14 cellular contexts compared by ENCODE assay signal in the genomic region with DNA sequence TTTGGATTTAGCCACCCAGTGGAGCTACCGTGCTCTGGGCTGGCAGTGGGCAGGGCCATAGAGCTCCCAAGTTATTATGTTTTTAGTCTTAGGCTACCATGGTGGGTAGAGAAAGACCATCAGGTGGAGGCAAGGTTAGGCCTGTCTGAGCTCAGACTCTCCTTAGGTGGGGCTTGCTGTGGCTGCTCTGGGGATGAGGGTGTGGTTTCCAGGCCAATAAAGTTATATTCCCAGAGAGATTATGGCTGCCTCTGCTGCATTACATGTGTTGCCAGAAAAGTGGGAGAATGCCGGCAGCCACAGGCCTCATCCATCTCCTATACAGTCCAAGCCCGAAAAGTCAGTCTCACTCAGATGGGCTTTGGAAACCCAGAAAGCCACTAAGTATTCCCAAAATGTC. TPM values are rescaled to one million over a fixed set of nuclear protein-coding genes. Genes with fewer than 3 reads are reported as not detected.
DNase-seq lines count a peak whose midpoint lies in the region; ATAC-seq and TF ChIP-seq lines count a peak whose summit lies in the region.
"Had no signal": no experiment of that assay in that cellular context is flagged by ENCODE, and none has a peak within 500 bp of the region (broad histone marks: within the 10 kb centered on the region; RNA-seq: fewer than 3 reads in every experiment).

No MANE protein-coding gene starts in this region.

- H3K4me3 ChIP-seq in GM23338 (no peak overlapping the region), mesendoderm (ENCODE audit: low read length) (no peak overlapping the region), trophoblast cell (ENCODE audit: low read depth, low read length) (peak overlapping the region; percentile 35), dorsolateral prefrontal cortex (no peak overlapping the region)

- no peaks in the 10 kb centered on the region for H3K4me1 Mint-ChIP-seq in GM23338
- H3K4me1 Mint-ChIP-seq: CD14-positive monocyte; CD8-positive, alpha-beta memory T cell had no signal

- H2BK120ac ChIP-seq in mesendoderm (ENCODE audit: low read depth, low read length), result no peak overlapping the region
- no peak overlapping the region for H2BK120ac ChIP-seq in trophoblast cell (ENCODE audit: insufficient read depth, low read length, poor library complexity)

- no peak overlapping the region for H4K5ac ChIP-seq in mesendoderm (ENCODE audit: low read length)

- peaks cover 5% of the 10 kb centered on the region for H3K9me3 ChIP-seq in trophoblast cell (ENCODE audit: insufficient read depth, low read depth, low read length)

- H3K27me3 ChIP-seq in GM23338 (ENCODE audit: insufficient read depth) (no peaks in the 10 kb centered on the region), mesendoderm (ENCODE audit: insufficient read depth, low read length, poor library complexity) (no peaks in the 10 kb centered on the region), trophoblast cell (ENCODE audit: insufficient read depth, low read length) (no peaks in the 10 kb centered on the region), dorsolateral prefrontal cortex (peaks cover 0 to 3% (median 0%) of the 10 kb centered on the region in 45 donors)

- H2BK12ac ChIP-seq in trophoblast cell (ENCODE audit: low read length), result no peak overlapping the region

- no peak overlapping the region for H2BK15ac ChIP-seq in mesendoderm (replicated peaks; ENCODE audit: low read depth)

- H4K20me1 ChIP-seq in GM23338 (replicated peaks; ENCODE audit: insufficient read depth), result no peaks in the 10 kb centered on the region

- no peaks in the 10 kb centered on the region for H3K79me2 ChIP-seq in GM23338 (replicated peaks; ENCODE audit: insufficient read depth)
- no peaks in the 10 kb centered on the region for H3K79me2 ChIP-seq in mesendoderm (ENCODE audit: control insufficient read depth, insufficient read depth, low read length)
- no peaks in the 10 kb centered on the region for H3K79me2 ChIP-seq in trophoblast cell (ENCODE audit: control insufficient read depth, insufficient read depth, low read length, poor library complexity)

- H3K36me3 ChIP-seq in GM23338 (ENCODE audit: insufficient read depth) (peaks cover 6% of the 10 kb centered on the region; the same call in 1 of the 2 replicates), mesendoderm (ENCODE audit: control insufficient read depth, insufficient read depth, low read length) (no peaks in the 10 kb centered on the region), trophoblast cell (ENCODE audit: control insufficient read depth in 1 of 2, insufficient read depth in 2 of 2, low read length in 2 of 2) (no peaks in the 10 kb centered on the region)

- H3K4me2 ChIP-seq in GM23338 (no peak overlapping the region), mesendoderm (ENCODE audit: low read length) (no peak overlapping the region), trophoblast cell (ENCODE audit: low read length) (no peak overlapping the region)

- H4K8ac ChIP-seq in mesendoderm (ENCODE audit: low read depth, low read length) (no peak overlapping the region), trophoblast cell (ENCODE audit: low read depth, low read length) (no peak overlapping the region)

- DNase-seq in GM23338 (ENCODE audit: low spot score), result no peak
- no peak for DNase-seq in mesendoderm
- no peak for DNase-seq in trophoblast cell
- no peak for DNase-seq in NCI-H2171 treated with DMSO at 0.1 percent for 48 hours (lab: John Stamatoyannopoulos, UW)
- DNase-seq in dorsolateral prefrontal cortex, result no peak
- no peak for DNase-seq in NCI-H526 (lab: John Stamatoyannopoulos, UW)
- DNase-seq: CD4-positive, alpha-beta T cell; CD8-positive, alpha-beta memory T cell; DMS53; DMS79 treated with DMSO at 0.1 percent for 48 hours; GF-D8; H7; HCEC 1CT had no signal

- WGBS in mesendoderm (ENCODE audit: extremely low coverage, insufficient coverage, low lambda C conversion rate), result no CpG with 5 or more reads among the region's 3 CpGs
- WGBS in trophoblast cell (ENCODE audit: extremely low coverage, insufficient coverage, insufficient read length), result no CpG with 5 or more reads among the region's 3 CpGs

- H3K4me1 ChIP-seq in GM23338 (ENCODE audit: insufficient read depth) (no peaks in the 10 kb centered on the region), mesendoderm (ENCODE audit: control insufficient read depth, low read depth, low read length) (no peaks in the 10 kb centered on the region), trophoblast cell (ENCODE audit: control insufficient read depth in 1 of 2, insufficient read depth in 2 of 2, low read length in 2 of 2) (no peaks in the 10 kb centered on the region)

- no peaks in the 10 kb centered on the region for H3K79me1 ChIP-seq in mesendoderm (ENCODE audit: low read length)
- H3K79me1 ChIP-seq in trophoblast cell (ENCODE audit: low read length), result no peaks in the 10 kb centered on the region

- no peaks in the 10 kb centered on the region for H3F3A ChIP-seq in GM23338 (replicated peaks; ENCODE audit: low read depth)

- no peak overlapping the region for H3K27ac Mint-ChIP-seq in GM23338
- H3K27ac Mint-ChIP-seq: CD14-positive monocyte; CD4-positive, alpha-beta T cell had no signal

- no peak for ATAC-seq in GM23338

- TF ChIP-seq CTCF in GM23338 (conservative IDR thresholded peaks at IDR 0.05; ENCODE audit: low read depth in 2 of 2) (no peak), dorsolateral prefrontal cortex (IDR thresholded peaks at IDR 0.05 in 54 of 56, conservative IDR thresholded peaks at IDR 0.05 in 2 of 56; ENCODE audit: low read depth in 1 of 56, partially characterized antibody in 56 of 56) (no peak)

- H3K56ac ChIP-seq in mesendoderm (ENCODE audit: low read length), result no peak overlapping the region

- H3K27me3 Mint-ChIP-seq in GM23338 (ENCODE audit: insufficient read depth, low read depth, poor library complexity), result peaks cover 4% of the 10 kb centered on the region
- H3K27me3 Mint-ChIP-seq: CD4-positive, alpha-beta T cell had no signal

- H2BK5ac ChIP-seq in mesendoderm (ENCODE audit: low read length) (no peak overlapping the region), trophoblast cell (ENCODE audit: low read depth, low read length, poor library complexity) (no peak overlapping the region)

- peaks cover 14% of the 10 kb centered on the region for H3K36me3 Mint-ChIP-seq in GM23338 (ENCODE audit: low read depth)
- H3K36me3 Mint-ChIP-seq: CD14-positive monocyte; CD8-positive, alpha-beta memory T cell had no signal

- H3K9ac ChIP-seq in mesendoderm (ENCODE audit: low read length), result no peak overlapping the region
- no peak overlapping the region for H3K9ac ChIP-seq in trophoblast cell (ENCODE audit: low read length)

- H3K9me2 ChIP-seq in GM23338 (ENCODE audit: insufficient read depth), result peaks cover 2% of the 10 kb centered on the region; the same call in 1 of the 2 replicates

- H3K4ac ChIP-seq in mesendoderm (ENCODE audit: low read depth, low read length) (no peak overlapping the region), trophoblast cell (ENCODE audit: low read depth, low read length) (no peak overlapping the region)

- intact Hi-C loops in dorsolateral prefrontal cortex (cut with DNase I), result no loop called here

- H3K14ac ChIP-seq in trophoblast cell (ENCODE audit: low read length), result no peak overlapping the region

- H3K9me3 Mint-ChIP-seq in GM23338, result peaks cover 17% of the 10 kb centered on the region

- H4K91ac ChIP-seq in trophoblast cell (ENCODE audit: low read depth, low read length), result no peak overlapping the region

- no peak overlapping the region for H3K27ac ChIP-seq in GM23338 (ENCODE audit: low read depth)
- H3K27ac ChIP-seq in mesendoderm (ENCODE audit: low read depth, low read length), result no peak overlapping the region
- no peak overlapping the region for H3K27ac ChIP-seq in trophoblast cell (ENCODE audit: low read depth, low read length)
- H3K27ac ChIP-seq in dorsolateral prefrontal cortex, result no peak overlapping the region

- H3K18ac ChIP-seq in mesendoderm (ENCODE audit: low read length) (peak overlapping the region; percentile 8), trophoblast cell (ENCODE audit: low read length) (no peak overlapping the region)

- peak overlapping the region; percentile 72 for H2AFZ ChIP-seq in GM23338
- no peak overlapping the region for H2AFZ ChIP-seq in trophoblast cell (ENCODE audit: insufficient read depth, low read length, poor library complexity)

- no peak overlapping the region for H3K4me3 Mint-ChIP-seq in GM23338
- H3K4me3 Mint-ChIP-seq: CD14-positive monocyte; CD4-positive, alpha-beta T cell; CD8-positive, alpha-beta memory T cell had no signal

- no peak overlapping the region for H4K12ac ChIP-seq in trophoblast cell (ENCODE audit: low read depth, low read length)

- no peak overlapping the region for H3K23ac ChIP-seq in mesendoderm (ENCODE audit: low read length)
- H3K23ac ChIP-seq in trophoblast cell (ENCODE audit: low read length), result no peak overlapping the region

- H2AK5ac ChIP-seq in mesendoderm (ENCODE audit: low read length) (no peak overlapping the region), trophoblast cell (ENCODE audit: low read length) (no peak overlapping the region)

TF ChIP-seq in GM23338, 12 proteins besides CTCF, POLR2A, EP300 and RAD21 (continues in another document):
- no peak for TF ChIP-seq EZH2 (IDR thresholded peaks at IDR 0.05; ENCODE audit: low read depth, unreplicated experiment)
- no peak for TF ChIP-seq ZNF331 (CRISPR knock-in tag; IDR thresholded peaks at IDR 0.05; ENCODE audit: low read depth)

RNA-seq across cellular contexts. Expression of gene PPP1R9A, which starts 34.2 kb away (rescaled TPM):
- total RNA-seq in GM23338 (2014; rRNA removed; shearing (Covaris generic)), result 16.2 and 31.8 TPM in 2 replicates
- polyA plus RNA-seq in GM23338 (2016; fragmentation: Nextera tagmentation; extraction: Ambion mirVana), result 9.3 and 10.6 TPM in 2 replicates
- 4.2 TPM for polyA plus RNA-seq in mesendoderm (2013, experiment 1 of 2)
- 4.6 TPM for polyA plus RNA-seq in mesendoderm (2013, experiment 2 of 2)
- 1.3 and 1.5 TPM in 2 replicates for polyA plus RNA-seq in trophoblast cell (2013)
- 100 to 1,000 TPM in 18 of 120 experiments, 10 to 100 TPM in 102; 63.1 to 120 (median 86.9) TPM for total RNA-seq in dorsolateral prefrontal cortex
- total RNA-seq: CD4-positive, alpha-beta T cell had no signal
- polyA plus RNA-seq: CD14-positive monocyte; CD8-positive, alpha-beta memory T cell had no signal
